ENCODE assay signal across 17 cellular contexts in the genomic region with DNA sequence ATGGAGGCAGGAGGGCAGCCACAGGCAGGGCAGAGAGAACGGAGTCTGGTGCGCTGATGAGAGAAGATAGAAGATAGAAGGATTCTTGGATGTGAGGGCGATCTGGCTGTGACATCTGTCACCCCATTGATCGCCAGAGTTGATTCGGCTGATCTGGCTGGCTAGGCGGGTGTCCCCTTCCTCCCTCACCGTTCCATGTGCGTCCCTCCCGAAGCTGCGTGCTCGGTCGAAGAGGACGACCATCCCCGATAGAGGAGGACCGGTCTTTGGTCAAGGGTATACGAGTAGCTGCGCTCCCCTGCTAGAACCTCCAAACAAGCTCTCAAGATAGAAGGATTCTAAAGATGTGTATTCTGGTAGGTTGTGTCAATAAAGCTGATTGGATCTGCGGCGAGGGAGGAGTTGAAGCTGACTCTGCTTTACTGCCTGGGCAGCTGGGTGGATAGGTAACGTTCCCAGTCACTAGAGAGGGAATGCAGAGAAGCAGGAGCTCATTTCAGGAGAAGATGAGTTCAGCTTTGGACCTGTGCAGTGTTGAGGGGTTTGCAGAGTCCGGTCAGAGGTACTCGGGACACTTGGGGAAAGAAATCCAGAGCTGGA. TPM values are rescaled to one million over a fixed set of nuclear protein-coding genes. Genes with fewer than 3 reads are reported as not detected.
DNase-seq lines count a peak whose midpoint lies in the region; ATAC-seq and TF ChIP-seq lines count a peak whose summit lies in the region.
"Had no signal": no experiment of that assay in that cellular context is flagged by ENCODE, and none has a peak within 500 bp of the region (broad histone marks: within the 10 kb centered on the region; RNA-seq: fewer than 3 reads in every experiment).

No MANE protein-coding gene starts in this region.

- no peak overlapping the region for H3K27ac Mint-ChIP-seq in activated T-cell treated with anti-CD3 and anti-CD28 coated beads, Interleukin-2, amount 50 U/mL, for 72 hours
- H3K27ac Mint-ChIP-seq in progenitor cell of endocrine pancreas: peak overlapping the region; percentile 56

- no peak for DNase-seq in activated T-cell treated with anti-CD3 and anti-CD28 coated beads, Interleukin-2, amount 50 U/mL, for 72 hours
- DNase-seq in activated T-cell treated with anti-CD3 and anti-CD28 coated beads for 4 hours (no peak), colonic mucosa (peak; percentile 14), progenitor cell of endocrine pancreas (ENCODE audit: low spot score, unreplicated experiment) (no peak), KG1 (lab: John Stamatoyannopoulos, UW) (no peak)
- no peak for DNase-seq in stimulated activated CD4-positive, alpha-beta T cell treated with anti-CD3 and anti-CD28 coated beads, Interleukin-2, amount 100 ng/mL, for 48 hours
- DNase-seq: NCI-H1930, right cardiac atrium, SHP77 treated with DMSO at 0.1 percent for 48 hours, T-helper 9 cell had no signal

- H3K79me2 ChIP-seq in SU-DHL-6 (ENCODE audit: insufficient read depth, low read length): peaks cover 78% of the 10 kb centered on the region

- no peak for ATAC-seq in activated T-cell treated with anti-CD3 and anti-CD28 coated beads, Interleukin-2, amount 50 U/mL, for 72 hours (replicated peaks in 1 of 2)
- no peak for ATAC-seq in GM19351 (IDR thresholded peaks at IDR 0.05; ENCODE audit: unreplicated experiment)
- ATAC-seq: right cardiac atrium had no signal

- intact Hi-C loops in colonic mucosa (cut with DNase I): loop anchor here (10.0 kb wide), 1 partner anchor 121 kb away; no protein-coding TSS in a partner anchor

- H3K9me2 ChIP-seq in SU-DHL-6 (replicated peaks; ENCODE audit: insufficient read depth, low read length): no peaks in the 10 kb centered on the region

- no peak overlapping the region for H3K27ac ChIP-seq in SU-DHL-6 (ENCODE audit: low read depth, low read length)
- no peak overlapping the region for H3K27ac ChIP-seq in colonic mucosa
- H3K27ac ChIP-seq: breast epithelium had no signal

- H3F3A ChIP-seq in SU-DHL-6 (ENCODE audit: insufficient read depth): peaks cover 8% of the 10 kb centered on the region

- H3K27me3 Mint-ChIP-seq in activated T-cell treated with anti-CD3 and anti-CD28 coated beads, Interleukin-2, amount 50 U/mL, for 72 hours (ENCODE audit: low read depth): no peaks in the 10 kb centered on the region
- H3K27me3 Mint-ChIP-seq in progenitor cell of endocrine pancreas: no peaks in the 10 kb centered on the region

- H4K20me1 ChIP-seq in SU-DHL-6 (ENCODE audit: low read depth, low read length): peaks cover 31% of the 10 kb centered on the region

- peaks cover 4% of the 10 kb centered on the region; the same call in 1 of the 2 replicates for H3K36me3 ChIP-seq in SU-DHL-6 (ENCODE audit: low read length)
- no peaks in the 10 kb centered on the region for H3K36me3 ChIP-seq in colonic mucosa
- H3K36me3 ChIP-seq: breast epithelium had no signal

- H3K4me3 ChIP-seq in SU-DHL-6 (ENCODE audit: insufficient read depth, low read length, poor library complexity, severe bottlenecking) (no peak overlapping the region), colonic mucosa (no peak overlapping the region)
- H3K4me3 ChIP-seq: breast epithelium, HAP-1, lung had no signal

- H3K9me3 ChIP-seq in SU-DHL-6 (ENCODE audit: insufficient read depth, low read length) (no peaks in the 10 kb centered on the region), colonic mucosa (no peaks in the 10 kb centered on the region)
- H3K9me3 ChIP-seq: breast epithelium, HAP-1 had no signal

- peaks cover 11 to 20% of the 10 kb centered on the region in 2 donors for H3K36me3 Mint-ChIP-seq in activated T-cell treated with anti-CD3 and anti-CD28 coated beads, Interleukin-2, amount 50 U/mL, for 72 hours (ENCODE audit: insufficient read depth in 2 of 2)
- H3K36me3 Mint-ChIP-seq in progenitor cell of endocrine pancreas (ENCODE audit: insufficient read depth): no peaks in the 10 kb centered on the region

- H3K9ac ChIP-seq in SU-DHL-6 (ENCODE audit: low read length) (no peak overlapping the region), colonic mucosa (ENCODE audit: low read depth in 2 of 2, low read length in 2 of 2) (no peak overlapping the region)

- peaks cover 83% of the 10 kb centered on the region for H3K4me1 Mint-ChIP-seq in activated T-cell treated with anti-CD3 and anti-CD28 coated beads, Interleukin-2, amount 50 U/mL, for 72 hours (ENCODE audit: low read depth)
- H3K4me1 Mint-ChIP-seq in progenitor cell of endocrine pancreas (ENCODE audit: low read depth): peaks cover 35% of the 10 kb centered on the region

- TF ChIP-seq CTCF in SU-DHL-6 (IDR thresholded peaks at IDR 0.05; ENCODE audit: insufficient read depth, low read length, poor library complexity, severe bottlenecking) (no peak), colonic mucosa (IDR thresholded peaks at IDR 0.05) (no peak), progenitor cell of endocrine pancreas (IDR thresholded peaks at IDR 0.05; ENCODE audit: unreplicated experiment) (no peak)

- peak overlapping the region; percentile 48 for H3K4me2 ChIP-seq in SU-DHL-6 (ENCODE audit: low read depth, low read length, poor library complexity, severe bottlenecking)

- H3K9me3 Mint-ChIP-seq in activated T-cell treated with anti-CD3 and anti-CD28 coated beads, Interleukin-2, amount 50 U/mL, for 72 hours: no peaks in the 10 kb centered on the region
- H3K9me3 Mint-ChIP-seq in progenitor cell of endocrine pancreas (ENCODE audit: low read depth): no peaks in the 10 kb centered on the region

- H3K27me3 ChIP-seq in SU-DHL-6 (ENCODE audit: low read length) (no peaks in the 10 kb centered on the region), colonic mucosa (no peaks in the 10 kb centered on the region)
- H3K27me3 ChIP-seq: breast epithelium had no signal

- H2AFZ ChIP-seq in SU-DHL-6 (ENCODE audit: low read depth, low read length, severe bottlenecking): no peak overlapping the region

- peaks cover 5% of the 10 kb centered on the region for H3K4me1 ChIP-seq in colonic mucosa
- H3K4me1 ChIP-seq: breast epithelium had no signal

- peak overlapping the region; percentile 80 to 84 for H3K4me3 Mint-ChIP-seq in activated T-cell treated with anti-CD3 and anti-CD28 coated beads, Interleukin-2, amount 50 U/mL, for 72 hours
- no peak overlapping the region for H3K4me3 Mint-ChIP-seq in progenitor cell of endocrine pancreas (ENCODE audit: low read depth)

RNA-seq across cellular contexts. Expression of gene UBAC2, which starts 5.1 kb away (rescaled TPM):
- 10 to 100 TPM; 76.7 to 80.3 TPM for total RNA-seq in activated T-cell treated with anti-CD3 and anti-CD28 coated beads, Interleukin-2, amount 50 U/mL, for 72 hours
- total RNA-seq in colonic mucosa: 10 to 100 TPM; 67.6 to 88.4 TPM
- 60.6 and 61.6 TPM in 2 replicates for total RNA-seq in progenitor cell of endocrine pancreas

RNA-seq across cellular contexts. Expression of gene GPR18, which starts 52.5 kb away (rescaled TPM):
- 10 to 100 TPM; 12.4 to 17.3 TPM for total RNA-seq in activated T-cell treated with anti-CD3 and anti-CD28 coated beads, Interleukin-2, amount 50 U/mL, for 72 hours
- under 1 TPM in 1 of 2 donors, not detected in 1; 0.35 TPM for total RNA-seq in colonic mucosa
- total RNA-seq in progenitor cell of endocrine pancreas: not detected in 2 replicates
- total RNA-seq: NCI-H460, temporal lobe had no signal

Comparison
In these comparisons a context has a peak if more than half of its experiments do, and no peak if none do; other contexts are left out.
1. RNA of gene GPR18, which starts 52.5 kb away (total RNA-seq): 12.4 to 17.3 TPM in activated T-cell treated with anti-CD3 and anti-CD28 coated beads, Interleukin-2, amount 50 U/mL, for 72 hours; 0.35 TPM in colonic mucosa and not detected in progenitor cell of endocrine pancreas; every median in the first group is over 4 times any median in the second.